In the genomic region with DNA sequence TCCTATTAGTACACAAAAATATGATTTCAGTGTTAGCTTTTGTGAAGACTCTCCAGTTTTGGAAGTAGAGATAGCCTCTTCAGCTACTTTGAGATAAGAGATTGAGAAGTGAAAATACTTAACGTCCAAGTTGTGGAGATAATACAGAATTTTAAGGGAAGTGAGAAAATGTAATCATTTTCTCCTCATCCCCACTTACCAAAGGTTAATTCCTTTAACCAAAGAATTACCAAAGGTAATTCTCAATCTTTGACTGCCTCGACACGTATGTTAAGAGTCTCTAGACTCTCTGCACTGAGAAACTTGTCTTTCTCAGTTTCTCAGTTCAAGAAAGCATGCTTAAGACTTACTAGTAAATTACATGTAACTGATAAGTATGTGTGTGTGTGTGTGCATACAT, we compare ENCODE assay signal across 20 cellular contexts. TPM values are rescaled to one million over a fixed set of nuclear protein-coding genes. Genes with fewer than 3 reads are reported as not detected.
DNase-seq lines count a peak whose midpoint lies in the region; ATAC-seq, FAIRE-seq and TF ChIP-seq lines count a peak whose summit lies in the region.
"Had no signal": no experiment of that assay in that cellular context is flagged by ENCODE, and none has a peak within 500 bp of the region (broad histone marks: within the 10 kb centered on the region; RNA-seq: fewer than 3 reads in every experiment).

No MANE protein-coding gene starts in this region.

- no peak for DNase-seq in GM12878 (ENCODE audit: low read depth, low spot score)
- DNase-seq in aorta: no peak
- no peak for DNase-seq in OCI-LY7 (ENCODE audit: low spot score)
- DNase-seq: BE2C; CD8-positive, alpha-beta T cell; DND-41; GF-D8; NCI-H187 treated with DMSO at 0.1 percent for 48 hours; PC-3; SW 1271; T1000 had no signal

- peaks cover 3% of the 10 kb centered on the region; the same call in 1 of the 2 replicates for H3K4me1 ChIP-seq in GM12878 (ENCODE audit: control insufficient read depth, insufficient read depth, low read length)
- no peaks in the 10 kb centered on the region for H3K4me1 ChIP-seq in aorta (ENCODE audit: control insufficient read depth in 1 of 2, insufficient read depth in 2 of 2, low read length in 2 of 2)
- H3K4me1 ChIP-seq in OCI-LY7 (ENCODE audit: insufficient read depth, low read length, poor library complexity, severe bottlenecking): no peaks in the 10 kb centered on the region
- H3K4me1 ChIP-seq: BE2C, HAP-1, SJSA1 had no signal

- SMC1A ChIA-PET in GM12878 (lab: Charles Lee; ENCODE audit: uncharacterized antibody, unreplicated experiment): interaction anchor here (0.6 to 1.8 kb wide), 5 partner anchors 9 to 1999 kb away, joined by 3 to 12 read pairs (median 3); no protein-coding TSS in a partner anchor

- no peak for TF ChIP-seq CTCF in GM12878 (IDR thresholded peaks at IDR 0.05 in 2 of 3, conservative IDR thresholded peaks at IDR 0.05 in 1 of 3; ENCODE audit: control insufficient read depth in 2 of 3, extremely low read depth in 1 of 3, insufficient read depth in 1 of 3, low read depth in 3 of 3, low read length in 3 of 3)
- no peak for TF ChIP-seq CTCF in OCI-LY7 (conservative IDR thresholded peaks at IDR 0.05; ENCODE audit: low read length)

- no peaks in the 10 kb centered on the region for H3K9me2 ChIP-seq in OCI-LY7 (ENCODE audit: insufficient read depth, low read length)

- no peak overlapping the region for H3K4me3 ChIP-seq in GM12878
- H3K4me3 ChIP-seq in aorta (ENCODE audit: low read length in 2 of 2): no peak overlapping the region
- H3K4me3 ChIP-seq in OCI-LY7 (ENCODE audit: low read depth, low read length, poor library complexity, severe bottlenecking): no peak overlapping the region
- H3K4me3 ChIP-seq: HAP-1, SJSA1 had no signal

- in situ Hi-C loops in GM12878 (cut with MboI): no loop called here

- no peak for TF ChIP-seq EP300 in GM12878 (IDR thresholded peaks at IDR 0.05; ENCODE audit: borderline replicate concordance in 1 of 2, control insufficient read depth in 1 of 2, low read depth in 2 of 2, low read length in 2 of 2)

- H3K27ac ChIP-seq in GM12878 (ENCODE audit: control insufficient read depth, insufficient read depth) (no peak overlapping the region), aorta (ENCODE audit: low read depth in 1 of 2, low read length in 2 of 2) (no peak overlapping the region), OCI-LY7 (ENCODE audit: low read depth, low read length, poor library complexity, severe bottlenecking) (no peak overlapping the region)
- H3K27ac ChIP-seq: KMS-11, SJSA1 had no signal

- H3K4me2 ChIP-seq in GM12878 (ENCODE audit: control insufficient read depth, insufficient read depth) (no peak overlapping the region), OCI-LY7 (ENCODE audit: low read length) (no peak overlapping the region)
- H3K4me2 ChIP-seq: KMS-11 had no signal

- no peak for TF ChIP-seq RAD21 in GM12878 (IDR thresholded peaks at IDR 0.05; ENCODE audit: insufficient read depth, low read depth, low read length)

- no peaks in the 10 kb centered on the region for H4K20me1 ChIP-seq in GM12878 (ENCODE audit: control insufficient read depth, insufficient read depth)
- H4K20me1 ChIP-seq in OCI-LY7 (ENCODE audit: insufficient read depth, low read length): no peaks in the 10 kb centered on the region

- POLR2A ChIA-PET in GM12878 (lab: Charles Lee) (interaction anchor here (0.7 to 2.2 kb wide), 4 partner anchors 16 to 209 kb away, joined by 3 to 27 read pairs (median 6); a partner anchor contains a TSS), OCI-LY7 (lab: Charles Lee) (interaction anchor here (0.7 to 1.3 kb wide), 3 partner anchors 15 to 1333 kb away, joined by 3 to 6 read pairs (median 4); a partner anchor contains a TSS)

- H2AFZ ChIP-seq in GM12878 (ENCODE audit: control insufficient read depth, low read depth, low read length): no peak overlapping the region
- H2AFZ ChIP-seq in OCI-LY7 (ENCODE audit: low read length): no peak overlapping the region

- CTCF ChIA-PET in GM12878 (lab: Yijun Ruan, JAX) (interaction anchor here (0.6 to 1.9 kb wide), 4 partner anchors 10 to 20 kb away, joined by 3 to 7 read pairs (median 4); a partner anchor contains a TSS), OCI-LY7 (lab: Charles Lee; ENCODE audit: unreplicated experiment) (no interaction called here)

- no peak for FAIRE-seq in GM12878 (lab: Jason Lieb, UNC)
- FAIRE-seq: D721Med, GM19239 had no signal

- RAD21 ChIA-PET in GM12878 (lab: Charles Lee; ENCODE audit: unreplicated experiment): interaction anchor here (0.9 to 1.5 kb wide), 4 partner anchors 15 to 522 kb away, joined by 3 to 8 read pairs (median 5); a partner anchor contains a TSS

- TF ChIP-seq POLR2A in GM12878 (IDR thresholded peaks at IDR 0.05; ENCODE audit: low read depth, low read length): no peak

- intact Hi-C loops in GM12878 (cut with micrococcal nuclease; ENCODE audit: unreplicated experiment): no loop called here
- intact Hi-C loops in aorta (cut with DNase I): no loop called here
- intact Hi-C loops in OCI-LY7 (cut with micrococcal nuclease; ENCODE audit: unreplicated experiment): no loop called here

- H3K79me2 ChIP-seq in GM12878 (ENCODE audit: control insufficient read depth, insufficient read depth, low read length) (no peaks in the 10 kb centered on the region), OCI-LY7 (ENCODE audit: insufficient read depth, low read depth, low read length) (no peaks in the 10 kb centered on the region)

- peaks cover 5 to 6% of the 10 kb centered on the region in 2 experiments; a peak in 3 of 4 replicates for H3K36me3 ChIP-seq in GM12878 (ENCODE audit: control insufficient read depth in 2 of 2, insufficient read depth in 2 of 2, low read length in 1 of 2)
- H3K36me3 ChIP-seq in aorta (ENCODE audit: control insufficient read depth in 1 of 2, insufficient read depth in 2 of 2, low read length in 1 of 2): peaks cover 4 to 5% of the 10 kb centered on the region in 2 donors
- H3K36me3 ChIP-seq in OCI-LY7 (ENCODE audit: insufficient read depth, low read length): peaks cover 65% of the 10 kb centered on the region
- H3K36me3 ChIP-seq: SJSA1 had no signal

- BruUV-seq in GM12878 (replicated peaks; lab: Mats Ljungman, UMichigan) (no TSS peak), OCI-LY7 (replicated peaks; lab: Mats Ljungman, UMichigan) (no TSS peak)

- no peaks in the 10 kb centered on the region for H3K9me3 ChIP-seq in GM12878 (replicated peaks; ENCODE audit: control insufficient read depth, insufficient read depth, low read length)
- H3K9me3 ChIP-seq in aorta (ENCODE audit: control insufficient read depth, low read length): no peaks in the 10 kb centered on the region
- no peaks in the 10 kb centered on the region for H3K9me3 ChIP-seq in OCI-LY7 (ENCODE audit: low read length)
- H3K9me3 ChIP-seq: BE2C, HAP-1, SJSA1 had no signal

- 59% methylated on average over 3 of the region's 3 CpGs for WGBS in GM12878 (ENCODE audit: insufficient coverage, insufficient replicate concordance, low lambda C conversion rate, missing lambda C conversion rate)
- 75 to 76% methylated on average over 3 of the region's 3 CpGs for WGBS in aorta, 2 donors

- no peak overlapping the region for H3K9ac ChIP-seq in GM12878 (ENCODE audit: control insufficient read depth, insufficient read depth, low read length)
- H3K9ac ChIP-seq: KMS-11 had no signal

- ATAC-seq in GM18868 (IDR thresholded peaks at IDR 0.05; ENCODE audit: unreplicated experiment) (peak; percentile 80), GM21515 (IDR thresholded peaks at IDR 0.05; ENCODE audit: unreplicated experiment) (peak; percentile 58), HG03432 (IDR thresholded peaks at IDR 0.05; ENCODE audit: unreplicated experiment) (peak; percentile 39), GM12878 (peak; percentile 87), GM18502 (IDR thresholded peaks at IDR 0.05; ENCODE audit: poor library complexity, unreplicated experiment) (no peak), aorta (ENCODE audit: low FRiP score) (no peak)
- ATAC-seq: CD8-positive, alpha-beta T cell; PC-3 had no signal

- H3K27me3 ChIP-seq in GM12878 (replicated peaks in 1 of 2; ENCODE audit: control insufficient read depth in 2 of 2, insufficient read depth in 2 of 2, low read length in 1 of 2): no peaks in the 10 kb centered on the region
- no peaks in the 10 kb centered on the region for H3K27me3 ChIP-seq in aorta (ENCODE audit: control insufficient read depth in 1 of 2, insufficient read depth in 2 of 2, low read length in 1 of 2)
- H3K27me3 ChIP-seq: BE2C, SJSA1 had no signal

RNA-seq across cellular contexts. Expression of a gene that starts 15.3 kb away (rescaled TPM):
- total RNA-seq in GM12878 (2013; cell fraction: nucleolus; rRNA removed): 53.1 and 63.8 TPM in 2 replicates
- total RNA-seq in GM12878 (2014; rRNA removed) (15.1 and 22.1 TPM in 2 replicates), GM12878 (2014; rRNA removed; fragmentation: Illumina TruSeq; extraction: Trizol) (22.5 and 23.6 TPM in 2 replicates), GM12878 (2021) (15.2 and 19.1 TPM in 2 replicates), aorta (10 to 100 TPM; 26.3 to 31.2 TPM), OCI-LY7 (2022) (35.5 and 42.7 TPM in 2 replicates)
- polyA plus RNA-seq in GM12878 (2011; ENCODE audit: low read depth): 12.3 TPM
- polyA plus RNA-seq in GM12878 (2011; rRNA removed) (32.3 and 58.3 TPM in 2 replicates), GM12878 (2014; fragmentation: Illumina TruSeq; extraction: Trizol) (26.2 and 33.2 TPM in 2 replicates), GM12878 (2014; fragmentation: Nextera tagmentation; extraction: Ambion mirVana) (10 to 100 TPM; 31.3 to 31.5 TPM), GM12878 (2014; rRNA removed) (15.9 and 19.2 TPM in 2 replicates), GM12878 (2016; fragmentation: Nextera tagmentation; extraction: Ambion mirVana) (10 to 100 TPM; 27.4 to 30.4 TPM), aorta (10 to 100 TPM; 23.1 to 31.2 TPM)
- 10.6 and 15.4 TPM in 2 replicates for polyA plus RNA-seq in GM12878 (2011; cell fraction: cytosol; rRNA removed)
- 11.7 and 12.5 TPM in 2 replicates for polyA plus RNA-seq in GM12878 (2011; cell fraction: nucleus; rRNA removed)
- 14.5 and 18.4 TPM in 2 replicates for polyA plus RNA-seq in GM12878 (2012)
- 16.4 and 109 TPM in 2 replicates for polyA minus RNA-seq in GM12878 (2011; rRNA and poly(A)+ RNA removed)
- polyA minus RNA-seq in GM12878 (2011; cell fraction: cytosol; rRNA and poly(A)+ RNA removed): 6.9 and 7.2 TPM in 2 replicates
- 6.8 and 10.5 TPM in 2 replicates for polyA minus RNA-seq in GM12878 (2011; cell fraction: nucleus; rRNA and poly(A)+ RNA removed)
- total RNA-seq in OCI-LY7 (2014; rRNA removed; shearing (Covaris generic)): 25.8 and 29.5 TPM in 2 replicates

RNA-seq across cellular contexts. Expression of a gene that starts 15.5 kb away (rescaled TPM):
- total RNA-seq in GM12878 (2013; cell fraction: nucleolus; rRNA removed): 793 and 868 TPM in 2 replicates
- total RNA-seq in GM12878 (2014; rRNA removed) (191 and 254 TPM in 2 replicates), GM12878 (2014; rRNA removed; fragmentation: Illumina TruSeq; extraction: Trizol) (301 and 314 TPM in 2 replicates), GM12878 (2021) (180 and 206 TPM in 2 replicates), aorta (100 to 1,000 TPM; 110 to 111 TPM), OCI-LY7 (2022) (276 and 285 TPM in 2 replicates)
- 109 TPM for polyA plus RNA-seq in GM12878 (2011; ENCODE audit: low read depth)
- polyA plus RNA-seq in GM12878 (2011; rRNA removed) (224 and 373 TPM in 2 replicates), GM12878 (2014; fragmentation: Illumina TruSeq; extraction: Trizol) (270 and 380 TPM in 2 replicates), GM12878 (2014; fragmentation: Nextera tagmentation; extraction: Ambion mirVana) (100 to 1,000 TPM; 112 to 181 TPM), GM12878 (2014; rRNA removed) (179 and 220 TPM in 2 replicates), GM12878 (2016; fragmentation: Nextera tagmentation; extraction: Ambion mirVana) (100 to 1,000 TPM; 101 to 110 TPM), aorta (100 to 1,000 TPM; 121 to 152 TPM)
- 52.9 and 55.8 TPM in 2 replicates for polyA plus RNA-seq in GM12878 (2011; cell fraction: cytosol; rRNA removed)
- polyA plus RNA-seq in GM12878 (2011; cell fraction: nucleus; rRNA removed): 359 and 420 TPM in 2 replicates
- polyA plus RNA-seq in GM12878 (2012): 132 and 157 TPM in 2 replicates
- polyA minus RNA-seq in GM12878 (2011; rRNA and poly(A)+ RNA removed): 91.2 and 125 TPM in 2 replicates
- 60.7 and 72.5 TPM in 2 replicates for polyA minus RNA-seq in GM12878 (2011; cell fraction: cytosol; rRNA and poly(A)+ RNA removed)
- 233 and 316 TPM in 2 replicates for polyA minus RNA-seq in GM12878 (2011; cell fraction: nucleus; rRNA and poly(A)+ RNA removed)
- total RNA-seq in OCI-LY7 (2014; rRNA removed; shearing (Covaris generic)): 201 and 206 TPM in 2 replicates

RNA-seq across cellular contexts. Expression of a gene that starts 27.3 kb away (rescaled TPM):
- 97.7 and 110 TPM in 2 replicates for total RNA-seq in GM12878 (2013; cell fraction: nucleolus; rRNA removed)
- total RNA-seq in GM12878 (2014; rRNA removed) (27.8 and 30.8 TPM in 2 replicates), GM12878 (2014; rRNA removed; fragmentation: Illumina TruSeq; extraction: Trizol) (29.2 and 30.8 TPM in 2 replicates), GM12878 (2021) (34.9 and 38.7 TPM in 2 replicates), aorta (10 to 100 TPM; 30.9 to 33.1 TPM), OCI-LY7 (2022) (31.1 and 33.3 TPM in 2 replicates)
- polyA plus RNA-seq in GM12878 (2011; ENCODE audit: low read depth): 6.8 TPM
- polyA plus RNA-seq in GM12878 (2011; rRNA removed) (23.3 and 28.3 TPM in 2 replicates), GM12878 (2014; fragmentation: Illumina TruSeq; extraction: Trizol) (28.8 and 36.1 TPM in 2 replicates), GM12878 (2014; fragmentation: Nextera tagmentation; extraction: Ambion mirVana) (10 to 100 TPM in 1 of 2 experiments, 1 to 10 TPM in 1; 7.3 to 12.4 TPM), GM12878 (2014; rRNA removed) (23.2 and 25.9 TPM in 2 replicates), GM12878 (2016; fragmentation: Nextera tagmentation; extraction: Ambion mirVana) (10 to 100 TPM; 30.0 to 32.1 TPM), aorta (10 to 100 TPM in 1 of 2 donors, 1 to 10 TPM in 1; 8.9 to 12.5 TPM)
- polyA plus RNA-seq in GM12878 (2011; cell fraction: cytosol; rRNA removed): 10.9 and 13.4 TPM in 2 replicates
- polyA plus RNA-seq in GM12878 (2011; cell fraction: nucleus; rRNA removed): 28.1 and 30.9 TPM in 2 replicates
- polyA plus RNA-seq in GM12878 (2012): 8.1 and 13.2 TPM in 2 replicates
- polyA minus RNA-seq in GM12878 (2011; rRNA and poly(A)+ RNA removed): 20.8 and 33.4 TPM in 2 replicates
- 12.6 and 12.7 TPM in 2 replicates for polyA minus RNA-seq in GM12878 (2011; cell fraction: cytosol; rRNA and poly(A)+ RNA removed)
- polyA minus RNA-seq in GM12878 (2011; cell fraction: nucleus; rRNA and poly(A)+ RNA removed): 35.5 and 66.6 TPM in 2 replicates
- total RNA-seq in OCI-LY7 (2014; rRNA removed; shearing (Covaris generic)): 21.8 and 23.0 TPM in 2 replicates

Comparison
In these comparisons a context has a peak if more than half of its experiments do, and no peak if none do; other contexts are left out.
1. ATAC-seq: peak in GM18868 (single experiment), GM21515 (single experiment), HG03432 (single experiment) and GM12878 (single experiment); none in GM18502 (single experiment) and aorta (single experiment).